14 cellular contexts compared by ENCODE assay signal in the genomic region with DNA sequence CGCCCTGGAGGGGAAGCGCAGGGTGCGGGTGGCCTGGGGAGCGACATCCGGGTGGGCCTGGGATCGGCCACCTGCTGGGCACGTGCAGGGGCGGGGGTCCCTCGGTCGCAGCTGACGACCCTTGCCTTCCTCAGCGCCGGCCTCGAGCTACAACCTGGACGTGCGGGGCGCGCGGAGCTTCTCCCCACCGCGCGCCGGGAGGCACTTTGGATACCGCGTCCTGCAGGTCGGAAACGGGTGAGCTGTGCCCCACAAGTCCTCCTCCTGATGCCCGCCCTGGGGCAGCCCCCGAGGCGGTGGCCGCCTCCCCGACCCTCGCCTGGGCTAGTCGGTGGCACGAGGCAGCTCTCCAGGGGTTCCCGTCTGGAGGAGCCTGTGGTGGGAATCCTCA. TPM values are rescaled to one million over a fixed set of nuclear protein-coding genes. Genes with fewer than 3 reads are reported as not detected.
A peak's percentile ranks its signal among the peaks of the same experiment; 100 is the strongest.
DNase-seq lines count a peak whose midpoint lies in the region; ATAC-seq and TF ChIP-seq lines count a peak whose summit lies in the region.
"Had no signal": no experiment of that assay in that cellular context is flagged by ENCODE, and none has a peak within 500 bp of the region (broad histone marks: within the 10 kb centered on the region; RNA-seq: fewer than 3 reads in every experiment).

No MANE protein-coding gene starts in this region.

- intact Hi-C loops in activated CD4-positive, alpha-beta T cell treated with anti-CD3 and anti-CD28 coated beads, Interleukin-2, amount 10 ng/mL, durations not matched to agents 24 days and 14 days (cut with micrococcal nuclease), result loop anchor here (5.0 kb wide), 1 partner anchor 93 kb away; no protein-coding TSS in a partner anchor

- no peak for TF ChIP-seq POLR2A in Peyer's patch (IDR thresholded peaks at IDR 0.05)

- H3K27ac Mint-ChIP-seq in activated CD4-positive, alpha-beta T cell treated with anti-CD3 and anti-CD28 coated beads, Interleukin-2, amount 10 ng/mL, durations not matched to agents 24 days and 14 days, result peak overlapping the region; percentile 96
- peak overlapping the region; percentile 94 for H3K27ac Mint-ChIP-seq in stimulated activated memory B cell treated with anti-CD40 and anti-IgM and Interleukin-4, amounts not matched to agents 10 μg/mL and 1 μg/mL and 100 μg/mL, for 72 hours
- H3K27ac Mint-ChIP-seq in WTC11, result no peak overlapping the region
- H3K27ac Mint-ChIP-seq: nephron progenitor cell had no signal

- peaks cover 64% of the 10 kb centered on the region for H3K4me1 Mint-ChIP-seq in activated CD4-positive, alpha-beta T cell treated with anti-CD3 and anti-CD28 coated beads, Interleukin-2, amount 10 ng/mL, durations not matched to agents 24 days and 14 days
- H3K4me1 Mint-ChIP-seq in stimulated activated memory B cell treated with anti-CD40 and anti-IgM and Interleukin-4, amounts not matched to agents 10 μg/mL and 1 μg/mL and 100 μg/mL, for 72 hours, result peaks cover 81% of the 10 kb centered on the region
- no peaks in the 10 kb centered on the region for H3K4me1 Mint-ChIP-seq in WTC11
- H3K4me1 Mint-ChIP-seq: nephron progenitor cell had no signal

- H3K36me3 ChIP-seq in Peyer's patch, result no peaks in the 10 kb centered on the region
- H3K36me3 ChIP-seq in effector memory CD4-positive, alpha-beta T cell (ENCODE audit: control insufficient read depth, insufficient read depth, low read length), result peaks cover 16% of the 10 kb centered on the region
- H3K36me3 ChIP-seq: vagina had no signal

- no peak for ATAC-seq in stimulated activated memory B cell treated with anti-CD40 and anti-IgM and Interleukin-4, amounts not matched to agents 10 μg/mL and 1 μg/mL and 100 μg/mL, for 72 hours
- ATAC-seq in HG02973 (IDR thresholded peaks at IDR 0.05; ENCODE audit: unreplicated experiment) (no peak), WTC11 (no peak)

- H3K9me3 ChIP-seq in Peyer's patch, result no peaks in the 10 kb centered on the region
- H3K9me3 ChIP-seq in effector memory CD4-positive, alpha-beta T cell (ENCODE audit: control insufficient read depth, low read length), result no peaks in the 10 kb centered on the region
- H3K9me3 ChIP-seq: vagina had no signal

- H3K4me3 ChIP-seq in Peyer's patch, result peak overlapping the region; percentile 22 to 44 (median 42)
- H3K4me3 ChIP-seq in effector memory CD4-positive, alpha-beta T cell (ENCODE audit: insufficient read depth, low read depth, low read length, poor library complexity, severe bottlenecking), result peak overlapping the region; percentile 51
- H3K4me3 ChIP-seq: SK-N-MC had no signal

- no peaks in the 10 kb centered on the region for H3K27me3 ChIP-seq in Peyer's patch
- no peaks in the 10 kb centered on the region for H3K27me3 ChIP-seq in effector memory CD4-positive, alpha-beta T cell (replicated peaks; ENCODE audit: control insufficient read depth, insufficient read depth, low read length, poor library complexity, severe bottlenecking)
- H3K27me3 ChIP-seq: vagina had no signal

- peaks cover 52% of the 10 kb centered on the region for H3K36me3 Mint-ChIP-seq in activated CD4-positive, alpha-beta T cell treated with anti-CD3 and anti-CD28 coated beads, Interleukin-2, amount 10 ng/mL, durations not matched to agents 24 days and 14 days (ENCODE audit: low read depth)
- peaks cover 56% of the 10 kb centered on the region for H3K36me3 Mint-ChIP-seq in stimulated activated memory B cell treated with anti-CD40 and anti-IgM and Interleukin-4, amounts not matched to agents 10 μg/mL and 1 μg/mL and 100 μg/mL, for 72 hours
- no peaks in the 10 kb centered on the region for H3K36me3 Mint-ChIP-seq in WTC11

- H3K27me3 Mint-ChIP-seq in activated CD4-positive, alpha-beta T cell treated with anti-CD3 and anti-CD28 coated beads, Interleukin-2, amount 10 ng/mL, durations not matched to agents 24 days and 14 days, result no peaks in the 10 kb centered on the region
- H3K27me3 Mint-ChIP-seq in stimulated activated memory B cell treated with anti-CD40 and anti-IgM and Interleukin-4, amounts not matched to agents 10 μg/mL and 1 μg/mL and 100 μg/mL, for 72 hours, result no peaks in the 10 kb centered on the region
- H3K27me3 Mint-ChIP-seq in WTC11 (ENCODE audit: low read depth), result peaks cover 15% of the 10 kb centered on the region

- H3K4me1 ChIP-seq in Peyer's patch, result peaks cover 0 to 11% (median 3%) of the 10 kb centered on the region in 4 donors
- peaks cover 45% of the 10 kb centered on the region for H3K4me1 ChIP-seq in effector memory CD4-positive, alpha-beta T cell (ENCODE audit: control insufficient read depth, insufficient read depth, low read length, poor library complexity, severe bottlenecking)
- H3K4me1 ChIP-seq: vagina had no signal

- peak overlapping the region; percentile 38 to 86 (median 67) for H3K27ac ChIP-seq in Peyer's patch
- peak overlapping the region; percentile 84 for H3K27ac ChIP-seq in effector memory CD4-positive, alpha-beta T cell (ENCODE audit: insufficient read depth, low read length, poor library complexity, severe bottlenecking)
- H3K27ac ChIP-seq: SK-N-MC, vagina had no signal

- CTCF ChIA-PET in WTC11 (lab: Charles Lee), result interaction anchor here (1.7 to 2.0 kb wide), 2 partner anchors 44 to 141 kb away, joined by 6 to 7 read pairs; a partner anchor contains a TSS

- POLR2A ChIA-PET in WTC11 (lab: Charles Lee), result no interaction called here

- TF ChIP-seq CTCF in Peyer's patch (IDR thresholded peaks at IDR 0.05), result no peak
- no peak for TF ChIP-seq CTCF in WTC11 (IDR thresholded peaks at IDR 0.05)

- DNase-seq in activated CD4-positive, alpha-beta T cell treated with anti-CD3 and anti-CD28 coated beads, Interleukin-2, amount 10 ng/mL, durations not matched to agents 24 days and 14 days, result no peak
- DNase-seq in activated CD4-positive, alpha-beta T cell treated with anti-CD3 and anti-CD28 coated beads for 1 hour, result no peak
- DNase-seq in Peyer's patch (no peak), NCI-H345 treated with DMSO at 0.1 percent for 48 hours (lab: John Stamatoyannopoulos, UW; ENCODE audit: unreplicated experiment) (no peak), WTC11 (ENCODE audit: low spot score) (no peak)
- no peak for DNase-seq in effector memory CD4-positive, alpha-beta T cell
- DNase-seq: DMS53, NCI-H1436, nephron progenitor cell had no signal

- H3K9me3 Mint-ChIP-seq in activated CD4-positive, alpha-beta T cell treated with anti-CD3 and anti-CD28 coated beads, Interleukin-2, amount 10 ng/mL, durations not matched to agents 24 days and 14 days, result no peaks in the 10 kb centered on the region
- H3K9me3 Mint-ChIP-seq in stimulated activated memory B cell treated with anti-CD40 and anti-IgM and Interleukin-4, amounts not matched to agents 10 μg/mL and 1 μg/mL and 100 μg/mL, for 72 hours, result no peaks in the 10 kb centered on the region
- H3K9me3 Mint-ChIP-seq in WTC11, result peaks cover 3% of the 10 kb centered on the region
- H3K9me3 Mint-ChIP-seq: nephron progenitor cell had no signal

- H3K4me3 Mint-ChIP-seq in activated CD4-positive, alpha-beta T cell treated with anti-CD3 and anti-CD28 coated beads, Interleukin-2, amount 10 ng/mL, durations not matched to agents 24 days and 14 days, result peak overlapping the region; percentile 100
- peak overlapping the region; percentile 97 for H3K4me3 Mint-ChIP-seq in stimulated activated memory B cell treated with anti-CD40 and anti-IgM and Interleukin-4, amounts not matched to agents 10 μg/mL and 1 μg/mL and 100 μg/mL, for 72 hours
- no peak overlapping the region for H3K4me3 Mint-ChIP-seq in WTC11
- H3K4me3 Mint-ChIP-seq: nephron progenitor cell had no signal

TF ChIP-seq in WTC11, 78 proteins besides CTCF, POLR2A, EP300 and RAD21 (continues in another document):
- TF ChIP-seq MYBL2 (CRISPR knock-in tag; IDR thresholded peaks at IDR 0.05) (no peak), JUN (CRISPR knock-in tag; IDR thresholded peaks at IDR 0.05) (no peak), SMAD3 (CRISPR knock-in tag; IDR thresholded peaks at IDR 0.05; ENCODE audit: borderline replicate concordance) (no peak), ZNF263 (CRISPR knock-in tag; IDR thresholded peaks at IDR 0.05; ENCODE audit: low read depth) (no peak)
- TF ChIP-seq, protein P1, sequence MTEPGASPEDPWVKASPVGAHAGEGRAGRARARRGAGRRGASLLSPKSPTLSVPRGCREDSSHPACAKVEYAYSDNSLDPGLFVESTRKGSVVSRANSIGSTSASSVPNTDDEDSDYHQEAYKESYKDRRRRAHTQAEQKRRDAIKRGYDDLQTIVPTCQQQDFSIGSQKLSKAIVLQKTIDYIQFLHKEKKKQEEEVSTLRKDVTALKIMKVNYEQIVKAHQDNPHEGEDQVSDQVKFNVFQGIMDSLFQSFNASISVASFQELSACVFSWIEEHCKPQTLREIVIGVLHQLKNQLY (CRISPR knock-in tag; IDR thresholded peaks at IDR 0.05), result no peak

RNA-seq across cellular contexts. Expression of a gene that starts 1.5 kb away (rescaled TPM):
- total RNA-seq in activated CD4-positive, alpha-beta T cell treated with anti-CD3 and anti-CD28 coated beads, Interleukin-2, amount 10 ng/mL, durations not matched to agents 24 days and 14 days, result 264 and 267 TPM in 2 replicates
- total RNA-seq in Peyer's patch (10 to 100 TPM in 3 of 4 donors, 1 to 10 TPM in 1; 4.3 to 52.0 (median 13.0) TPM), WTC11 (2021) (0.64 to 1.1 TPM (median 1.0 TPM) in 3 replicates)
- total RNA-seq: A673 had no signal

RNA-seq across cellular contexts. Expression of a gene that starts 28.4 kb away (rescaled TPM):
- total RNA-seq in activated CD4-positive, alpha-beta T cell treated with anti-CD3 and anti-CD28 coated beads, Interleukin-2, amount 10 ng/mL, durations not matched to agents 24 days and 14 days, result 79.7 and 80.2 TPM in 2 replicates
- total RNA-seq in Peyer's patch (100 to 1,000 TPM in 2 of 4 donors, 10 to 100 TPM in 2; 47.9 to 130 (median 106) TPM), WTC11 (2021) (50.4 to 55.2 TPM (median 53.5 TPM) in 3 replicates)

RNA-seq across cellular contexts. Expression of a gene that starts 44.2 kb away (rescaled TPM):
- total RNA-seq in activated CD4-positive, alpha-beta T cell treated with anti-CD3 and anti-CD28 coated beads, Interleukin-2, amount 10 ng/mL, durations not matched to agents 24 days and 14 days, result 167 and 176 TPM in 2 replicates
- 10 to 100 TPM; 20.7 to 33.3 (median 27.6) TPM for total RNA-seq in Peyer's patch
- total RNA-seq in WTC11 (2021), result 69.0 to 72.2 TPM (median 70.5 TPM) in 3 replicates

RNA-seq across cellular contexts. Expression of a gene that starts 52.3 kb away (rescaled TPM):
- total RNA-seq in activated CD4-positive, alpha-beta T cell treated with anti-CD3 and anti-CD28 coated beads, Interleukin-2, amount 10 ng/mL, durations not matched to agents 24 days and 14 days, result 12.9 and 14.8 TPM in 2 replicates
- total RNA-seq in Peyer's patch (10 to 100 TPM; 19.8 to 64.8 (median 54.1) TPM), WTC11 (2021) (35.9 to 43.0 TPM (median 42.4 TPM) in 3 replicates)
